In the genomic region with DNA sequence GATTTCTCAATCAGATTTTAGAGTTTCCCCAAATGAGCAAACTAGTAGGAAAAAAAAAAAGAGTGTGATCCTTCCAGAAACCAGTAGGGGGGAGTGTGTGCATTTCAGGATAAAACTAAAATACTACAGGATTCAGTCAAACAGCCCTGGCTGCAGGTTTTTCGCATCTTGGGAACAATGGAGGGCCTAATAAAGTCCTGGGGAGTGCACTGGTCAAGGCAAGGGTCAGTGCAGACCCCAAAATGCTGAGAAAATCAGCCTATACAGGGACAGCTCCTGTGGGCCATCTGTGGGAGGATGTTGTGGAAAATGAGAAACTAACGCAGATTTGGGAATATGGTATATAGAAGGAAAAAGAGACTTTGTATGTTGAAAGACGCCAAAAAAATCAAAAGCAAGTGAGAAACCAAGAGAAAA, we compare ENCODE assay signal across 8 cellular contexts. TPM values are rescaled to one million over a fixed set of nuclear protein-coding genes. Genes with fewer than 3 reads are reported as not detected.
A peak's percentile ranks its signal among the peaks of the same experiment; 100 is the strongest.
DNase-seq lines count a peak whose midpoint lies in the region; ATAC-seq, FAIRE-seq and TF ChIP-seq lines count a peak whose summit lies in the region.

No MANE protein-coding gene starts in this region.

- peaks cover 9 to 12% of the 10 kb centered on the region in 2 donors for H3K27me3 Mint-ChIP-seq in natural killer cell (ENCODE audit: low read depth in 2 of 2)
- peaks cover 21 to 23% of the 10 kb centered on the region in 2 donors for H3K27me3 Mint-ChIP-seq in natural killer cell treated with Interleukin-12 subunit alpha and Interleukin-12 subunit beta and Interleukin-15 and Interleukin-18, amount 100 ng/mL, for 72 hours

- no peaks in the 10 kb centered on the region for H3K9me3 Mint-ChIP-seq in natural killer cell
- no peaks in the 10 kb centered on the region for H3K9me3 Mint-ChIP-seq in natural killer cell treated with Interleukin-12 subunit alpha and Interleukin-12 subunit beta and Interleukin-15 and Interleukin-18, amount 100 ng/mL, for 72 hours

- ATAC-seq in natural killer cell (no peak), GM21367 (IDR thresholded peaks at IDR 0.05; ENCODE audit: unreplicated experiment) (no peak)
- no peak for ATAC-seq in natural killer cell treated with Interleukin-12 subunit alpha and Interleukin-12 subunit beta and Interleukin-15 and Interleukin-18, amount 100 ng/mL, for 72 hours

- intact Hi-C loops in natural killer cell (cut with micrococcal nuclease) = no loop called here

- no peak overlapping the region for H3K27ac Mint-ChIP-seq in natural killer cell
- no peak overlapping the region for H3K27ac Mint-ChIP-seq in natural killer cell treated with Interleukin-12 subunit alpha and Interleukin-12 subunit beta and Interleukin-15 and Interleukin-18, amount 100 ng/mL, for 72 hours

- H3K27me3 ChIP-seq in bronchial epithelial cell (ENCODE audit: control insufficient read depth, insufficient read depth, low read length) = peaks cover 3% of the 10 kb centered on the region

- no peaks in the 10 kb centered on the region for H3K36me3 Mint-ChIP-seq in natural killer cell
- H3K36me3 Mint-ChIP-seq in natural killer cell treated with Interleukin-12 subunit alpha and Interleukin-12 subunit beta and Interleukin-15 and Interleukin-18, amount 100 ng/mL, for 72 hours = no peaks in the 10 kb centered on the region

- DNase-seq in natural killer cell (no peak), NCI-H460 (ENCODE audit: extremely low read depth, low read depth) (peak; percentile 21), bronchial epithelial cell (ENCODE audit: low read depth) (peak; percentile 38), midbrain (lab: John Stamatoyannopoulos, UW) (peak; percentile 0), anterior cingulate cortex (lab: John Stamatoyannopoulos, UW) (no peak), NCI-H1436 (lab: John Stamatoyannopoulos, UW) (no peak)
- DNase-seq in natural killer cell treated with Interleukin-12 subunit alpha and Interleukin-12 subunit beta and Interleukin-15 and Interleukin-18, amount 100 ng/mL, for 72 hours (ENCODE audit: low spot score) = no peak

- no peaks in the 10 kb centered on the region for H3K36me3 ChIP-seq in bronchial epithelial cell (ENCODE audit: control insufficient read depth, insufficient read depth, low read length)

- H3K4me3 ChIP-seq in bronchial epithelial cell (ENCODE audit: low read depth, low read length) = no peak overlapping the region

- no peak for FAIRE-seq in bronchial epithelial cell (lab: Jason Lieb, UNC)

- TF ChIP-seq CTCF in natural killer cell (IDR thresholded peaks at IDR 0.05) (peak; percentile 52), bronchial epithelial cell (IDR thresholded peaks at IDR 0.05; ENCODE audit: insufficient read depth, low read length, severe bottlenecking) (peak; percentile 56)

- no peak overlapping the region for H3K4me3 Mint-ChIP-seq in natural killer cell
- H3K4me3 Mint-ChIP-seq in natural killer cell treated with Interleukin-12 subunit alpha and Interleukin-12 subunit beta and Interleukin-15 and Interleukin-18, amount 100 ng/mL, for 72 hours = no peak overlapping the region

- H3K4me1 Mint-ChIP-seq in natural killer cell = no peaks in the 10 kb centered on the region
- H3K4me1 Mint-ChIP-seq in natural killer cell treated with Interleukin-12 subunit alpha and Interleukin-12 subunit beta and Interleukin-15 and Interleukin-18, amount 100 ng/mL, for 72 hours (ENCODE audit: low read depth in 2 of 2) = no peaks in the 10 kb centered on the region

RNA-seq across cellular contexts. Expression of a gene that starts 22.2 kb away (rescaled TPM):
- 10 to 100 TPM; 78.3 to 99.6 (median 92.8) TPM for total RNA-seq in natural killer cell
- 10 to 100 TPM; 47.7 to 72.8 TPM for total RNA-seq in natural killer cell treated with Interleukin-12 subunit alpha and Interleukin-12 subunit beta and Interleukin-15 and Interleukin-18, amount 100 ng/mL, for 72 hours
- 24.7 and 26.2 TPM in 2 replicates for total RNA-seq in NCI-H460 (2014; rRNA removed; shearing (Covaris generic))
- polyA plus RNA-seq in NCI-H460 (2014; cell fraction: nucleus; rRNA removed) = 88.9 and 179 TPM in 2 replicates
- total RNA-seq in bronchial epithelial cell = 13.2 and 14.0 TPM in 2 replicates

RNA-seq across cellular contexts. Expression of a gene that starts 23.3 kb away (rescaled TPM):
- not detected for total RNA-seq in natural killer cell
- not detected for total RNA-seq in natural killer cell treated with Interleukin-12 subunit alpha and Interleukin-12 subunit beta and Interleukin-15 and Interleukin-18, amount 100 ng/mL, for 72 hours
- total RNA-seq in NCI-H460 (2014; rRNA removed; shearing (Covaris generic)) = not detected in 2 replicates
- polyA plus RNA-seq in NCI-H460 (2014; cell fraction: nucleus; rRNA removed) = not detected in 2 replicates
- not detected in 2 replicates for total RNA-seq in bronchial epithelial cell

Comparison
In these comparisons a context has a peak if more than half of its experiments do, and no peak if none do; other contexts are left out.
1. DNase-seq: peak in NCI-H460 (single experiment), bronchial epithelial cell (single experiment) and midbrain (single experiment); none in natural killer cell (single experiment), natural killer cell treated with Interleukin-12 subunit alpha and Interleukin-12 subunit beta and Interleukin-15 and Interleukin-18, amount 100 ng/mL, for 72 hours (single experiment), anterior cingulate cortex (0 of 58) and NCI-H1436 (single experiment).